8 cellular contexts compared by ENCODE assay signal in genomic region chr3:70531063-70531657, GRCh38.
A peak's percentile ranks its signal among the peaks of the same experiment; 100 is the strongest.
DNase-seq lines count a peak whose midpoint lies in the region; ATAC-seq and TF ChIP-seq lines count a peak whose summit lies in the region.

No MANE protein-coding gene starts in this region.

- H3K27ac Mint-ChIP-seq in endothelial cell (ENCODE audit: unreplicated experiment): no peak overlapping the region
- H3K27ac Mint-ChIP-seq in activated CD4-positive, alpha-beta memory T cell treated with anti-CD3 and anti-CD28 coated beads, Interleukin-2, amount 10 ng/mL, durations not matched to agents 7 days and 5 days: no peak overlapping the region

- no peak overlapping the region for H3K4me3 Mint-ChIP-seq in endothelial cell (ENCODE audit: unreplicated experiment)
- no peak overlapping the region for H3K4me3 Mint-ChIP-seq in activated CD4-positive, alpha-beta memory T cell treated with anti-CD3 and anti-CD28 coated beads, Interleukin-2, amount 10 ng/mL, durations not matched to agents 7 days and 5 days

- no peaks in the 10 kb centered on the region for H3K9me3 Mint-ChIP-seq in endothelial cell (ENCODE audit: unreplicated experiment)
- no peaks in the 10 kb centered on the region for H3K9me3 Mint-ChIP-seq in activated CD4-positive, alpha-beta memory T cell treated with anti-CD3 and anti-CD28 coated beads, Interleukin-2, amount 10 ng/mL, durations not matched to agents 7 days and 5 days

- DNase-seq in DMS79 treated with DMSO at 0.1 percent for 48 hours (lab: John Stamatoyannopoulos, UW): peak; percentile 1
- DNase-seq in DMS79 (lab: John Stamatoyannopoulos, UW): no peak
- DNase-seq in NCI-H748 treated with DMSO at 0.1 percent for 48 hours (lab: John Stamatoyannopoulos, UW): peak; percentile 10
- no peak for DNase-seq in endothelial cell (ENCODE audit: low spot score)
- DNase-seq in pons (ENCODE audit: low spot score): peak; percentile 57
- DNase-seq in activated CD4-positive, alpha-beta memory T cell treated with anti-CD3 and anti-CD28 coated beads, Interleukin-2, amount 10 ng/mL, durations not matched to agents 7 days and 5 days: no peak

- peaks cover 1% of the 10 kb centered on the region for H3K27me3 Mint-ChIP-seq in endothelial cell (ENCODE audit: unreplicated experiment)
- H3K27me3 Mint-ChIP-seq in activated CD4-positive, alpha-beta memory T cell treated with anti-CD3 and anti-CD28 coated beads, Interleukin-2, amount 10 ng/mL, durations not matched to agents 7 days and 5 days: peaks cover 15% of the 10 kb centered on the region

- no peak for ATAC-seq in GM21526 (IDR thresholded peaks at IDR 0.05; ENCODE audit: low FRiP score, unreplicated experiment)
- no peak for ATAC-seq in HG03457 (IDR thresholded peaks at IDR 0.05; ENCODE audit: unreplicated experiment)

- POLR2A ChIA-PET in activated CD4-positive, alpha-beta memory T cell treated with anti-CD3 and anti-CD28 coated beads, Interleukin-2, amount 10 ng/mL, durations not matched to agents 7 days and 5 days (lab: Charles Lee): no interaction called here

- H3K36me3 Mint-ChIP-seq in endothelial cell (ENCODE audit: low read depth, unreplicated experiment): no peaks in the 10 kb centered on the region
- no peaks in the 10 kb centered on the region for H3K36me3 Mint-ChIP-seq in activated CD4-positive, alpha-beta memory T cell treated with anti-CD3 and anti-CD28 coated beads, Interleukin-2, amount 10 ng/mL, durations not matched to agents 7 days and 5 days (ENCODE audit: low read depth)

- H3K4me1 Mint-ChIP-seq in endothelial cell (ENCODE audit: unreplicated experiment): no peaks in the 10 kb centered on the region
- H3K4me1 Mint-ChIP-seq in activated CD4-positive, alpha-beta memory T cell treated with anti-CD3 and anti-CD28 coated beads, Interleukin-2, amount 10 ng/mL, durations not matched to agents 7 days and 5 days: no peaks in the 10 kb centered on the region

- peak; percentile 70 for TF ChIP-seq CTCF in endothelial cell (IDR thresholded peaks at IDR 0.05; ENCODE audit: unreplicated experiment)

- CTCF ChIA-PET in activated CD4-positive, alpha-beta memory T cell treated with anti-CD3 and anti-CD28 coated beads, Interleukin-2, amount 10 ng/mL, durations not matched to agents 7 days and 5 days (lab: Charles Lee): interaction anchor here (0.7 to 1.2 kb wide), 2 partner anchors 13 to 1054 kb away, joined by 3 read pairs; no protein-coding TSS in a partner anchor

Comparison
In these comparisons a context has a peak if more than half of its experiments do, and no peak if none do; other contexts are left out.
1. DNase-seq: peak in DMS79 treated with DMSO at 0.1 percent for 48 hours (single experiment), NCI-H748 treated with DMSO at 0.1 percent for 48 hours (single experiment) and pons (single experiment); none in DMS79 (single experiment), endothelial cell (single experiment) and activated CD4-positive, alpha-beta memory T cell treated with anti-CD3 and anti-CD28 coated beads, Interleukin-2, amount 10 ng/mL, durations not matched to agents 7 days and 5 days (single experiment).